ENCODE assay signal across 1 cellular context in the genomic region with DNA sequence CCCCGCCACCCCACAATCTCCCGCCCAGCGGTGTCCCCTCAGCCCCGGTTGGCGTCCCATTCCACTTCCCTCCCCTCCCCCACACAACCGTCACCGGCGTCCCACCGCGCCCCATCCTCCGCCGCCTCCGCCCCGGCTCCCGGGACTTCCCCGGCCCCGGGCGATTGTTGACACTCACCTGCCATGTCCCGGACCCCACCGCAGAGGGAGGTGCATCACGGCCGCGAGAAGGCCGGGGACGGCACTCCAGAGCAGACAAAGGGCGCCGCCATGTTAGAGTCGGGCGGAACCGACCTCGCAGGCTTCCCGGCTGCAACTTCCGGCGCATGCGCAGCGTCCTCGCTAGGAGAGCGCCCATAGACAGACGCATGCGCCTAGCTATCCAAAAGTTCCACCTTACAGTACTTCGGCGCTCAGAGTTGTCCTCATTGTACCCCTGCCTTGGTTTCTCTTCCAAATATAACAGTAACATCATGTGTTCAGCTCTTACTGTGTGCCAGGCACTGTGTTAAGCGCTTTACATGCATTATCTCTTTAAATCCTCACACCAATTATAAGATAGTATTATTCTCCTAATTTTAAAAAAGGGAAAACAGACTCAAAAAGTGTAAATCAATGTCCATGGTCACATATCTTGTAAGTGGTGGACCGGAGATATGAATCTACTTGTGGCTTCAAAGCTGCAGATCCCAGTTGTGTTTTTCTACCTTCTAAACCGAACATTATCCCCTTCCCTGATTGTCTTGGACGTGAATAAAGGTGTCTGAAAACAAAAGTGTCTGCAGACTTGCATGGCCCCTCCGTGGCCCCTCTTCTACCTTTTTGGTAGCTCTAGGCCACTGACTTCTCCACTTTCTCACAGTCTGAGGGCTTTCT.
A peak's percentile ranks its signal among the peaks of the same experiment; 100 is the strongest.
TF ChIP-seq lines count a peak whose summit lies in the region.

A gene (minus strand): TSS at position 297 of the 876 bp plus-strand sequence. CDS start 27,606 bp downstream, outside the sequence.

TF ChIP-seq in HepG2, 621 proteins besides CTCF, POLR2A, EP300 and RAD21 (continued from another document and continues in another):
- TF ChIP-seq, protein P1, sequence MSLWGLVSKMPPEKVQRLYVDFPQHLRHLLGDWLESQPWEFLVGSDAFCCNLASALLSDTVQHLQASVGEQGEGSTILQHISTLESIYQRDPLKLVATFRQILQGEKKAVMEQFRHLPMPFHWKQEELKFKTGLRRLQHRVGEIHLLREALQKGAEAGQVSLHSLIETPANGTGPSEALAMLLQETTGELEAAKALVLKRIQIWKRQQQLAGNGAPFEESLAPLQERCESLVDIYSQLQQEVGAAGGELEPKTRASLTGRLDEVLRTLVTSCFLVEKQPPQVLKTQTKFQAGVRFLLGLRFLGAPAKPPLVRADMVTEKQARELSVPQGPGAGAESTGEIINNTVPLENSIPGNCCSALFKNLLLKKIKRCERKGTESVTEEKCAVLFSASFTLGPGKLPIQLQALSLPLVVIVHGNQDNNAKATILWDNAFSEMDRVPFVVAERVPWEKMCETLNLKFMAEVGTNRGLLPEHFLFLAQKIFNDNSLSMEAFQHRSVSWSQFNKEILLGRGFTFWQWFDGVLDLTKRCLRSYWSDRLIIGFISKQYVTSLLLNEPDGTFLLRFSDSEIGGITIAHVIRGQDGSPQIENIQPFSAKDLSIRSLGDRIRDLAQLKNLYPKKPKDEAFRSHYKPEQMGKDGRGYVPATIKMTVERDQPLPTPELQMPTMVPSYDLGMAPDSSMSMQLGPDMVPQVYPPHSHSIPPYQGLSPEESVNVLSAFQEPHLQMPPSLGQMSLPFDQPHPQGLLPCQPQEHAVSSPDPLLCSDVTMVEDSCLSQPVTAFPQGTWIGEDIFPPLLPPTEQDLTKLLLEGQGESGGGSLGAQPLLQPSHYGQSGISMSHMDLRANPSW (CRISPR knock-in tag; IDR thresholded peaks at IDR 0.05; ENCODE audit: borderline replicate concordance): no peak
- TF ChIP-seq CENPT (CRISPR knock-in tag; IDR thresholded peaks at IDR 0.05; ENCODE audit: low read depth): no peak
- TF ChIP-seq MYC (CRISPR knock-in tag; IDR thresholded peaks at IDR 0.05; ENCODE audit: borderline replicate concordance): 0 out of 2 replicates have a peak, but pooled peaks have one; percentile 3
- no peak for TF ChIP-seq ZNF768 (CRISPR knock-in tag; IDR thresholded peaks at IDR 0.05)
- TF ChIP-seq, protein P2, sequence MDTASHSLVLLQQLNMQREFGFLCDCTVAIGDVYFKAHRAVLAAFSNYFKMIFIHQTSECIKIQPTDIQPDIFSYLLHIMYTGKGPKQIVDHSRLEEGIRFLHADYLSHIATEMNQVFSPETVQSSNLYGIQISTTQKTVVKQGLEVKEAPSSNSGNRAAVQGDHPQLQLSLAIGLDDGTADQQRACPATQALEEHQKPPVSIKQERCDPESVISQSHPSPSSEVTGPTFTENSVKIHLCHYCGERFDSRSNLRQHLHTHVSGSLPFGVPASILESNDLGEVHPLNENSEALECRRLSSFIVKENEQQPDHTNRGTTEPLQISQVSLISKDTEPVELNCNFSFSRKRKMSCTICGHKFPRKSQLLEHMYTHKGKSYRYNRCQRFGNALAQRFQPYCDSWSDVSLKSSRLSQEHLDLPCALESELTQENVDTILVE (CRISPR knock-in tag; IDR thresholded peaks at IDR 0.05): peak; percentile 74; the same call in 1 of the 2 replicates
- TF ChIP-seq, protein P3, sequence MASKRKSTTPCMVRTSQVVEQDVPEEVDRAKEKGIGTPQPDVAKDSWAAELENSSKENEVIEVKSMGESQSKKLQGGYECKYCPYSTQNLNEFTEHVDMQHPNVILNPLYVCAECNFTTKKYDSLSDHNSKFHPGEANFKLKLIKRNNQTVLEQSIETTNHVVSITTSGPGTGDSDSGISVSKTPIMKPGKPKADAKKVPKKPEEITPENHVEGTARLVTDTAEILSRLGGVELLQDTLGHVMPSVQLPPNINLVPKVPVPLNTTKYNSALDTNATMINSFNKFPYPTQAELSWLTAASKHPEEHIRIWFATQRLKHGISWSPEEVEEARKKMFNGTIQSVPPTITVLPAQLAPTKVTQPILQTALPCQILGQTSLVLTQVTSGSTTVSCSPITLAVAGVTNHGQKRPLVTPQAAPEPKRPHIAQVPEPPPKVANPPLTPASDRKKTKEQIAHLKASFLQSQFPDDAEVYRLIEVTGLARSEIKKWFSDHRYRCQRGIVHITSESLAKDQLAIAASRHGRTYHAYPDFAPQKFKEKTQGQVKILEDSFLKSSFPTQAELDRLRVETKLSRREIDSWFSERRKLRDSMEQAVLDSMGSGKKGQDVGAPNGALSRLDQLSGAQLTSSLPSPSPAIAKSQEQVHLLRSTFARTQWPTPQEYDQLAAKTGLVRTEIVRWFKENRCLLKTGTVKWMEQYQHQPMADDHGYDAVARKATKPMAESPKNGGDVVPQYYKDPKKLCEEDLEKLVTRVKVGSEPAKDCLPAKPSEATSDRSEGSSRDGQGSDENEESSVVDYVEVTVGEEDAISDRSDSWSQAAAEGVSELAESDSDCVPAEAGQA (IDR thresholded peaks at IDR 0.05; ENCODE audit: low read depth): peak; percentile 88
- TF ChIP-seq, protein P3 (CRISPR knock-in tag; IDR thresholded peaks at IDR 0.05; ENCODE audit: borderline replicate concordance): no peak
- peak; percentile 68; the same call in 1 of the 2 replicates for TF ChIP-seq ZNF543 (CRISPR knock-in tag; IDR thresholded peaks at IDR 0.05)
- no peak for TF ChIP-seq ZNF652 (CRISPR knock-in tag; IDR thresholded peaks at IDR 0.05; ENCODE audit: borderline replicate concordance, low read depth)
- TF ChIP-seq, protein P4, sequence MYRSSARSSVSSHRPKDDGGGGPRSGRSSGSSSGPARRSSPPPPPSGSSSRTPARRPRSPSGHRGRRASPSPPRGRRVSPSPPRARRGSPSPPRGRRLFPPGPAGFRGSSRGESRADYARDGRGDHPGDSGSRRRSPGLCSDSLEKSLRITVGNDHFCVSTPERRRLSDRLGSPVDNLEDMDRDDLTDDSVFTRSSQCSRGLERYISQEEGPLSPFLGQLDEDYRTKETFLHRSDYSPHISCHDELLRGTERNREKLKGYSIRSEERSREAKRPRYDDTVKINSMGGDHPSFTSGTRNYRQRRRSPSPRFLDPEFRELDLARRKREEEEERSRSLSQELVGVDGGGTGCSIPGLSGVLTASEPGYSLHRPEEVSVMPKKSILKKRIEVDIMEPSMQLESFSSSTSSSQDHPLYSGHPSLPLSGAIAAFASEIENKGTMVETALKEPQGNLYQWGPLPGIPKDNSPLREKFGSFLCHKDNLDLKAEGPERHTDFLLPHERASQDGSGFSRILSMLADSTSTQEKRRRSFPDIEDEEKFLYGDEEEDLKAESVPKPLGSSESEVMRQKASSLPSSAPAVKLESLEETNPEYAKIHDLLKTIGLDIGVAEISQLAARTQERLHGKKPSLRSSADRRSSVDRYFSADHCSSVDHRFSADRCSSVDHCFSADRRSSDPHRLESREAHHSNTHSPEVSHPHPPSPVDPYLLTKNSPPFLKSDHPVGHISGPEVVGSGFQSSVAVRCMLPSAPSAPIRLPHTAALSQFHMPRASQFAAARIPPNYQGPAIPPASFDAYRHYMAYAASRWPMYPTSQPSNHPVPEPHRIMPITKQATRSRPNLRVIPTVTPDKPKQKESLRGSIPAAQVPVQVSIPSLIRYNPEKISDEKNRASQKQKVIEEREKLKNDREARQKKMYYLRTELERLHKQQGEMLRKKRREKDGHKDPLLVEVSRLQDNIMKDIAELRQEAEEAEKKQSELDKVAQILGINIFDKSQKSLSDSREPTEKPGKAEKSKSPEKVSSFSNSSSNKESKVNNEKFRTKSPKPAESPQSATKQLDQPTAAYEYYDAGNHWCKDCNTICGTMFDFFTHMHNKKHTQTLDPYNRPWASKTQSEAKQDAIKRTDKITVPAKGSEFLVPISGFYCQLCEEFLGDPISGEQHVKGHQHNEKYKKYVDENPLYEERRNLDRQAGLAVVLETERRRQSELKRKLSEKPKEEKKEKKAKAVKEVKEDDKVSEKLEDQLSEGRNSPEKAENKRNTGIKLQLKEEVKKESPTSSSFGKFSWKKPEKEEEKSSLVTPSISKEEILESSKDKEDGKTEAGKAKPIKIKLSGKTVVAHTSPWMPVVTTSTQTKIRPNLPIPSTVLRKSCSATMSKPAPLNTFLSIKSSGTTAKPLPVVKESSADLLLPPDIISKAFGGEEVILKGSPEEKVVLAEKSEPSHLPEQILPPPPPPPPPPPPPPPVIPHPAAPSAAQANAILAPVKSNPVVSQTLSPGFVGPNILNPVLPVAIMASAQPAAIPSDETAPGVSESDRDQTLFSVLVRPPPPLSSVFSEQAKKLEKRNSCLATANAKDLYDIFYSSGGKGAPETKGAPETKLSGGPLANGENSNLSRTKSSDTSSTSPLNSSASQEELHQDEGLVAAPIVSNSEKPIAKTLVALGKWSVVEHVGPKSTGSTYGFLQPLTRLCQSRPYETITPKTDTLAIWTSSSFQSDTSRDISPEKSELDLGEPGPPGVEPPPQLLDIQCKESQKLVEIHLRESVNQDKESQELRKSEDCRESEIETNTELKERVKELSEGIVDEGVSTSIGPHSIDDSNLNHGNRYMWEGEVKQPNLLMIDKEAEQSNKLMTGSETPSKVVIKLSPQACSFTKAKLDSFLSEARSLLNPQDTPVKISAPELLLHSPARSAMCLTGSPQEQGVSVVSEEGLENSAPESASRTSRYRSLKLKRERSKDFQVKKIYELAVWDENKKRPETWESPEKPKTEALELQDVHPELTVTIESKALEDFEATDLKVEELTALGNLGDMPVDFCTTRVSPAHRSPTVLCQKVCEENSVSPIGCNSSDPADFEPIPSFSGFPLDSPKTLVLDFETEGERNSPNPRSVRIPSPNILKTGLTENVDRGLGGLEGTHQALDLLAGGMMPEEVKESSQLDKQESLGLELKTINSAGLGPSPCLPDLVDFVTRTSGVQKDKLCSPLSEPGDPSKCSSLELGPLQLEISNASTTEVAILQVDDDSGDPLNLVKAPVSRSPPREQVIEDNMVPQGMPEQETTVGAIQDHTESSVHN (CRISPR knock-in tag; IDR thresholded peaks at IDR 0.05): no peak
- no peak for TF ChIP-seq EZH2 (conservative IDR thresholded peaks at IDR 0.05; ENCODE audit: low read depth, low read length)
- TF ChIP-seq, protein P5, sequence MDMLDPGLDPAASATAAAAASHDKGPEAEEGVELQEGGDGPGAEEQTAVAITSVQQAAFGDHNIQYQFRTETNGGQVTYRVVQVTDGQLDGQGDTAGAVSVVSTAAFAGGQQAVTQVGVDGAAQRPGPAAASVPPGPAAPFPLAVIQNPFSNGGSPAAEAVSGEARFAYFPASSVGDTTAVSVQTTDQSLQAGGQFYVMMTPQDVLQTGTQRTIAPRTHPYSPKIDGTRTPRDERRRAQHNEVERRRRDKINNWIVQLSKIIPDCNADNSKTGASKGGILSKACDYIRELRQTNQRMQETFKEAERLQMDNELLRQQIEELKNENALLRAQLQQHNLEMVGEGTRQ (IDR thresholded peaks at IDR 0.05; ENCODE audit: low read depth, low read length): no peak
- TF ChIP-seq, protein P5 (CRISPR knock-in tag; IDR thresholded peaks at IDR 0.05; ENCODE audit: borderline replicate concordance): no peak
- peak; percentile 57; the same call in 1 of the 2 replicates for TF ChIP-seq ZNF510 (CRISPR knock-in tag; IDR thresholded peaks at IDR 0.05; ENCODE audit: low read depth)
- TF ChIP-seq, protein P6, sequence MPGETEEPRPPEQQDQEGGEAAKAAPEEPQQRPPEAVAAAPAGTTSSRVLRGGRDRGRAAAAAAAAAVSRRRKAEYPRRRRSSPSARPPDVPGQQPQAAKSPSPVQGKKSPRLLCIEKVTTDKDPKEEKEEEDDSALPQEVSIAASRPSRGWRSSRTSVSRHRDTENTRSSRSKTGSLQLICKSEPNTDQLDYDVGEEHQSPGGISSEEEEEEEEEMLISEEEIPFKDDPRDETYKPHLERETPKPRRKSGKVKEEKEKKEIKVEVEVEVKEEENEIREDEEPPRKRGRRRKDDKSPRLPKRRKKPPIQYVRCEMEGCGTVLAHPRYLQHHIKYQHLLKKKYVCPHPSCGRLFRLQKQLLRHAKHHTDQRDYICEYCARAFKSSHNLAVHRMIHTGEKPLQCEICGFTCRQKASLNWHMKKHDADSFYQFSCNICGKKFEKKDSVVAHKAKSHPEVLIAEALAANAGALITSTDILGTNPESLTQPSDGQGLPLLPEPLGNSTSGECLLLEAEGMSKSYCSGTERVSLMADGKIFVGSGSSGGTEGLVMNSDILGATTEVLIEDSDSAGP (CRISPR knock-in tag; IDR thresholded peaks at IDR 0.05; ENCODE audit: borderline replicate concordance): peak; percentile 69; the same call in 1 of the 2 replicates
- 0 out of 2 replicates have a peak, but pooled peaks have one; percentile 23 for TF ChIP-seq SP5 (CRISPR knock-in tag; IDR thresholded peaks at IDR 0.05; ENCODE audit: borderline replicate concordance, low read depth)
- TF ChIP-seq, protein P7, sequence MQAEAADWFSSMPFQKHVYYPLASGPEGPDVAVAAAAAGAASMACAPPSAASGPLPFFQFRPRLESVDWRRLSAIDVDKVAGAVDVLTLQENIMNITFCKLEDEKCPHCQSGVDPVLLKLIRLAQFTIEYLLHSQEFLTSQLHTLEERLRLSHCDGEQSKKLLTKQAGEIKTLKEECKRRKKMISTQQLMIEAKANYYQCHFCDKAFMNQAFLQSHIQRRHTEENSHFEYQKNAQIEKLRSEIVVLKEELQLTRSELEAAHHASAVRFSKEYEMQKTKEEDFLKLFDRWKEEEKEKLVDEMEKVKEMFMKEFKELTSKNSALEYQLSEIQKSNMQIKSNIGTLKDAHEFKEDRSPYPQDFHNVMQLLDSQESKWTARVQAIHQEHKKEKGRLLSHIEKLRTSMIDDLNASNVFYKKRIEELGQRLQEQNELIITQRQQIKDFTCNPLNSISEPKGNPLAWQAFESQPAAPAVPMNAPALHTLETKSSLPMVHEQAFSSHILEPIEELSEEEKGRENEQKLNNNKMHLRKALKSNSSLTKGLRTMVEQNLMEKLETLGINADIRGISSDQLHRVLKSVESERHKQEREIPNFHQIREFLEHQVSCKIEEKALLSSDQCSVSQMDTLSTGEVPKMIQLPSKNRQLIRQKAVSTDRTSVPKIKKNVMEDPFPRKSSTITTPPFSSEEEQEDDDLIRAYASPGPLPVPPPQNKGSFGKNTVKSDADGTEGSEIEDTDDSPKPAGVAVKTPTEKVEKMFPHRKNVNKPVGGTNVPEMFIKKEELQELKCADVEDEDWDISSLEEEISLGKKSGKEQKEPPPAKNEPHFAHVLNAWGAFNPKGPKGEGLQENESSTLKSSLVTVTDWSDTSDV (CRISPR knock-in tag; IDR thresholded peaks at IDR 0.05): 0 out of 2 replicates have a peak, but pooled peaks have one; percentile 2
- TF ChIP-seq ELF4 (CRISPR knock-in tag; IDR thresholded peaks at IDR 0.05; ENCODE audit: borderline replicate concordance): no peak
